In genomic region chr7:1021366-1021765, GRCh38 we compare ENCODE assay signal across 22 cellular contexts. TPM values are rescaled to one million over a fixed set of nuclear protein-coding genes. Genes with fewer than 3 reads are reported as not detected.
DNase-seq lines count a peak whose midpoint lies in the region; ATAC-seq, FAIRE-seq and TF ChIP-seq lines count a peak whose summit lies in the region.
"Had no signal": no experiment of that assay in that cellular context is flagged by ENCODE, and none has a peak within 500 bp of the region (broad histone marks: within the 10 kb centered on the region; RNA-seq: fewer than 3 reads in every experiment).

No MANE protein-coding gene starts in this region.

- intact Hi-C loops in K562 (cut with micrococcal nuclease) = no loop called here
- intact Hi-C loops in PC-3 (cut with micrococcal nuclease) = no loop called here

- no peak for TF ChIP-seq EP300 in K562 (IDR thresholded peaks at IDR 0.05; ENCODE audit: low read length)

- peak overlapping the region; percentile 79 to 99 (median 90) for H3K27ac Mint-ChIP-seq in naive B cell
- H3K27ac Mint-ChIP-seq: CD8-positive, alpha-beta T cell had no signal

- TF ChIP-seq CTCF in BE2C (IDR thresholded peaks at IDR 0.05; ENCODE audit: low read depth, low read length) (no peak), K562 (IDR thresholded peaks at IDR 0.05 in 2 of 3, conservative IDR thresholded peaks at IDR 0.05 in 1 of 3; ENCODE audit: insufficient read depth in 2 of 3, low read depth in 1 of 3, low read length in 3 of 3) (no peak), PC-3 (conservative IDR thresholded peaks at IDR 0.05; ENCODE audit: low read depth, low read length) (no peak), GM13977 (IDR thresholded peaks at IDR 0.05; ENCODE audit: extremely low read depth, insufficient read depth, missing control alignments) (no peak)

- peak overlapping the region in 2 of 8 donors; percentile 5 to 70 for H3K4me3 Mint-ChIP-seq in naive B cell
- H3K4me3 Mint-ChIP-seq: CD8-positive, alpha-beta T cell had no signal

- peaks cover 46 to 64% (median 57%) of the 10 kb centered on the region in 3 donors for H3K4me1 Mint-ChIP-seq in naive B cell

- H3K79me2 ChIP-seq in K562 (ENCODE audit: control insufficient read depth, insufficient read depth, low read length) (peaks cover 54% of the 10 kb centered on the region), PC-3 (ENCODE audit: low read length) (peaks cover 37% of the 10 kb centered on the region)

- no peak for TF ChIP-seq RAD21 in K562 (CRISPR knock-in tag; conservative IDR thresholded peaks at IDR 0.05 in 1 of 2, IDR thresholded peaks at IDR 0.05 in 1 of 2)

- H3K27ac ChIP-seq in K562 (ENCODE audit: extremely low read depth, low read depth, low read length) (no peak overlapping the region), PC-3 (ENCODE audit: low read length) (no peak overlapping the region)
- H3K27ac ChIP-seq: A549, SJSA1 had no signal

- H3F3A ChIP-seq in PC-3 (ENCODE audit: low read length, unreplicated experiment) = no peaks in the 10 kb centered on the region

- ATAC-seq in K562 (no peak), naive B cell (ENCODE audit: low read depth in 2 of 2) (no peak), PC-3 (no peak), HG03095 (IDR thresholded peaks at IDR 0.05; ENCODE audit: unreplicated experiment) (no peak)
- ATAC-seq: CD8-positive, alpha-beta T cell had no signal

- POLR2A ChIA-PET in K562 (lab: Yijun Ruan, JAX) = no interaction called here
- POLR2A ChIA-PET in PC-3 (lab: Charles Lee; ENCODE audit: unreplicated experiment) = no interaction called here

- H2AFZ ChIP-seq in K562 (ENCODE audit: low read depth, low read length) (no peak overlapping the region), PC-3 (ENCODE audit: low read length) (no peak overlapping the region)

- H3K9me3 Mint-ChIP-seq in naive B cell = peaks cover 0 to 7% (median 0%) of the 10 kb centered on the region in 7 donors
- H3K9me3 Mint-ChIP-seq: CD8-positive, alpha-beta T cell had no signal

- H3K4me3 ChIP-seq in BE2C (ENCODE audit: low read depth, low read length) (no peak overlapping the region), K562 (no peak overlapping the region), PC-3 (ENCODE audit: low read length) (no peak overlapping the region)
- H3K4me3 ChIP-seq: A549, SJSA1 had no signal

- H3K27me3 ChIP-seq in BE2C (no peaks in the 10 kb centered on the region), K562 (ENCODE audit: control insufficient read depth in 2 of 2, insufficient read depth in 2 of 2, low read length in 2 of 2) (no peaks in the 10 kb centered on the region), PC-3 (ENCODE audit: low read length) (no peaks in the 10 kb centered on the region)
- H3K27me3 ChIP-seq: SJSA1 had no signal

- H3K9me1 ChIP-seq in K562 (ENCODE audit: control insufficient read depth, insufficient read depth, low read length) = no peaks in the 10 kb centered on the region

- H3K36me3 ChIP-seq in BE2C = peaks cover 34% of the 10 kb centered on the region
- peaks cover 44% of the 10 kb centered on the region for H3K36me3 ChIP-seq in K562 (ENCODE audit: control insufficient read depth, insufficient read depth, low read length)
- H3K36me3 ChIP-seq in PC-3 (ENCODE audit: low read depth, low read length) = peaks cover 2% of the 10 kb centered on the region; the same call in 1 of the 2 replicates

- in situ Hi-C loops in K562 (cut with MboI) = no loop called here
- in situ Hi-C loops in GM13977 (cut with MboI; ENCODE audit: low pct_unique_long_range_greater_than_20kb, low sequenced_read_pairs, unreplicated experiment) = no loop called here

- no peak overlapping the region for H3K9ac ChIP-seq in K562 (ENCODE audit: insufficient read depth in 1 of 2, low read depth in 2 of 2, low read length in 2 of 2)
- no peak overlapping the region for H3K9ac ChIP-seq in PC-3 (ENCODE audit: low read length)

- no peaks in the 10 kb centered on the region for H3K9me3 ChIP-seq in BE2C
- peaks cover 7% of the 10 kb centered on the region for H3K9me3 ChIP-seq in K562 (replicated peaks; ENCODE audit: control insufficient read depth, insufficient read depth, low read depth, low read length)
- no peaks in the 10 kb centered on the region for H3K9me3 ChIP-seq in PC-3 (ENCODE audit: low read length)
- H3K9me3 ChIP-seq: A549 had no signal

- H3K4me1 ChIP-seq in BE2C (no peaks in the 10 kb centered on the region), K562 (replicated peaks in 1 of 2; ENCODE audit: control insufficient read depth in 2 of 2, insufficient read depth in 2 of 2, low read length in 2 of 2) (peaks cover 0 to 74% of the 10 kb centered on the region in 2 experiments; a peak in 2 of 5 replicates), PC-3 (ENCODE audit: insufficient read depth, low read length) (no peaks in the 10 kb centered on the region)
- H3K4me1 ChIP-seq: A549, SJSA1 had no signal

- WGBS in K562 (ENCODE audit: insufficient coverage, low coverage, missing lambda C conversion rate) = 96% methylated on average over 7 of the region's 7 CpGs

- no peak overlapping the region for H3K4me2 ChIP-seq in K562 (ENCODE audit: insufficient read depth, low read length)
- no peak overlapping the region for H3K4me2 ChIP-seq in PC-3 (ENCODE audit: low read length)
- H3K4me2 ChIP-seq: A549 had no signal

- BruUV-seq in K562 (replicated peaks; lab: Mats Ljungman, UMichigan) = no TSS peak
- BruUV-seq in PC-3 (replicated peaks; lab: Mats Ljungman, UMichigan) = no TSS peak

- TF ChIP-seq POLR2A in K562 (conservative IDR thresholded peaks at IDR 0.05) = no peak

- H3K36me3 Mint-ChIP-seq in naive B cell = peaks cover 3 to 20% of the 10 kb centered on the region in 2 donors

- peak; percentile 44 for DNase-seq in BE2C
- DNase-seq in HTR-8/SVneo (ENCODE audit: insufficient read length, low spot score) = no peak
- DNase-seq in K562 (ENCODE audit: extremely low read depth in 1 of 4, low spot score in 3 of 4) = no peak
- no peak for DNase-seq in naive B cell
- DNase-seq in PC-3 = no peak
- DNase-seq in GM13977 (ENCODE audit: low spot score) = no peak
- DNase-seq in HCEC 1CT = no peak
- DNase-seq: C1 segment of cervical spinal cord; CD8-positive, alpha-beta T cell; KBM-7; NCI-H1092; NCI-H1436 treated with DMSO at 0.1 percent for 48 hours; NCI-H2029; NCI-H2227 treated with DMSO at 0.1 percent for 48 hours; NCI-H510A had no signal

- no peaks in the 10 kb centered on the region for H3K9me2 ChIP-seq in PC-3 (replicated peaks; ENCODE audit: low read length)

- peaks cover 1% of the 10 kb centered on the region; the same call in 1 of the 2 replicates for H4K20me1 ChIP-seq in K562 (replicated peaks; ENCODE audit: control insufficient read depth, insufficient read depth, low read length)
- peaks cover 7% of the 10 kb centered on the region; the same call in 1 of the 2 replicates for H4K20me1 ChIP-seq in PC-3 (ENCODE audit: low read length)

- H3K27me3 Mint-ChIP-seq in naive B cell = peaks cover 0 to 5% (median 0%) of the 10 kb centered on the region in 3 donors

- CTCF ChIA-PET in K562 (lab: Yijun Ruan, JAX; ENCODE audit: low intra/inter-chr PET ratio) (interaction anchor here (0.6 kb wide), 1 partner anchor 154 kb away, joined by 4 read pairs; no protein-coding TSS in a partner anchor), PC-3 (lab: Charles Lee) (no interaction called here)

- FAIRE-seq in HTR-8/SVneo (lab: Jason Lieb, UNC) = peak; percentile 76
- FAIRE-seq in K562 (lab: Jason Lieb, UNC) = no peak
- FAIRE-seq: A549, G401.6, GM19239 had no signal

RNA-seq across cellular contexts. Expression of gene GPR146, which starts 23.0 kb away (rescaled TPM):
- 41.4 TPM for polyA plus RNA-seq in BE2C (2012; ENCODE audit: insufficient read depth, insufficient read length, low read depth)
- 8.9 and 13.9 TPM in 2 replicates for total RNA-seq in K562 (2011; cell fraction: chromatin; rRNA removed; ENCODE audit: low replicate concordance)
- total RNA-seq in K562 (2011; cell fraction: nucleolus; rRNA removed) = 11.3 and 14.1 TPM in 2 replicates
- total RNA-seq in K562 (2011; cell fraction: nucleoplasm; rRNA removed) = 6.3 and 7.0 TPM in 2 replicates
- total RNA-seq in K562 (2014; rRNA removed) (0.41 and 1.3 TPM in 2 replicates), K562 (2014; rRNA removed; fragmentation: Illumina TruSeq; extraction: Trizol) (0.22 and 0.45 TPM in 2 replicates), K562 (2015; rRNA removed; fragmentation: Illumina TruSeq; extraction: Trizol) (0.40 and 0.68 TPM in 2 replicates), K562 (2021) (1.9 and 2.6 TPM in 2 replicates), PC-3 (2014; rRNA removed) (2.0 and 2.7 TPM in 2 replicates)
- polyA plus RNA-seq in K562 (2011; rRNA removed) (2.5 and 3.6 TPM in 2 replicates), K562 (2014; fragmentation: Illumina TruSeq; extraction: Trizol) (0.46 and 0.64 TPM in 2 replicates), K562 (2014; fragmentation: Nextera tagmentation; extraction: Ambion mirVana) (not detected), K562 (2014; rRNA removed) (0.67 and 1.8 TPM in 2 replicates), naive B cell (ENCODE audit: low read depth in 6 of 6) (1 to 10 TPM; 2.0 to 9.7 (median 3.9) TPM)
- 2.5 and 8.6 TPM in 2 replicates for polyA plus RNA-seq in K562 (2011; cell fraction: cytosol; rRNA removed)
- polyA plus RNA-seq in K562 (2011; cell fraction: nucleus; rRNA removed) = 2.9 TPM in 2 replicates
- polyA plus RNA-seq in K562 (2012) = 1.8 and 2.2 TPM in 2 replicates
- 1.3 and 4.1 TPM in 2 replicates for polyA minus RNA-seq in K562 (2011; rRNA and poly(A)+ RNA removed)
- 1.9 and 2.6 TPM in 2 replicates for polyA minus RNA-seq in K562 (2011; cell fraction: cytosol; rRNA and poly(A)+ RNA removed)
- 5.8 and 6.2 TPM in 2 replicates for polyA minus RNA-seq in K562 (2011; cell fraction: nucleus; rRNA and poly(A)+ RNA removed)

RNA-seq across cellular contexts. Expression of gene CYP2W1, which starts 38.4 kb away (rescaled TPM):
- polyA plus RNA-seq in BE2C (2012; ENCODE audit: insufficient read depth, insufficient read length, low read depth) = 0.19 TPM
- not detected in 2 replicates for total RNA-seq in K562 (2011; cell fraction: chromatin; rRNA removed; ENCODE audit: low replicate concordance)
- total RNA-seq in K562 (2011; cell fraction: nucleolus; rRNA removed) = not detected in 2 replicates
- not detected in 2 replicates for total RNA-seq in K562 (2011; cell fraction: nucleoplasm; rRNA removed)
- total RNA-seq in K562 (2014; rRNA removed) (not detected in 2 replicates), K562 (2014; rRNA removed; fragmentation: Illumina TruSeq; extraction: Trizol) (not detected in 2 replicates), K562 (2015; rRNA removed; fragmentation: Illumina TruSeq; extraction: Trizol) (not detected in 2 replicates), K562 (2021) (not detected in 2 replicates), PC-3 (2014; rRNA removed) (not detected in 2 replicates)
- polyA plus RNA-seq in K562 (2011; rRNA removed) (not detected in 2 replicates), K562 (2014; fragmentation: Illumina TruSeq; extraction: Trizol) (not detected in 2 replicates), K562 (2014; fragmentation: Nextera tagmentation; extraction: Ambion mirVana) (not detected), K562 (2014; rRNA removed) (0.07 TPM in 1 of 2 replicates, not detected in the other), naive B cell (ENCODE audit: low read depth in 6 of 6) (not detected)
- not detected in 2 replicates for polyA plus RNA-seq in K562 (2011; cell fraction: cytosol; rRNA removed)
- not detected in 2 replicates for polyA plus RNA-seq in K562 (2011; cell fraction: nucleus; rRNA removed)
- polyA plus RNA-seq in K562 (2012) = 0.14 TPM in 1 of 2 replicates, not detected in the other
- polyA minus RNA-seq in K562 (2011; rRNA and poly(A)+ RNA removed) = not detected in 2 replicates
- not detected in 2 replicates for polyA minus RNA-seq in K562 (2011; cell fraction: cytosol; rRNA and poly(A)+ RNA removed)
- not detected in 2 replicates for polyA minus RNA-seq in K562 (2011; cell fraction: nucleus; rRNA and poly(A)+ RNA removed)
- total RNA-seq: CD8-positive, alpha-beta T cell; Daoy; H4; SJSA1 had no signal
- polyA plus RNA-seq: A549 had no signal

RNA-seq across cellular contexts. Expression of gene COX19, which starts 46.0 kb away (rescaled TPM):
- polyA plus RNA-seq in BE2C (2012; ENCODE audit: insufficient read depth, insufficient read length, low read depth) = 18.8 TPM
- 75.3 and 83.0 TPM in 2 replicates for total RNA-seq in K562 (2011; cell fraction: chromatin; rRNA removed; ENCODE audit: low replicate concordance)
- total RNA-seq in K562 (2011; cell fraction: nucleolus; rRNA removed) = 39.2 and 42.0 TPM in 2 replicates
- total RNA-seq in K562 (2011; cell fraction: nucleoplasm; rRNA removed) = 67.4 and 75.2 TPM in 2 replicates
- total RNA-seq in K562 (2014; rRNA removed) = 7.9 and 11.7 TPM in 2 replicates
- 9.8 and 11.9 TPM in 2 replicates for total RNA-seq in K562 (2014; rRNA removed; fragmentation: Illumina TruSeq; extraction: Trizol)
- total RNA-seq in K562 (2015; rRNA removed; fragmentation: Illumina TruSeq; extraction: Trizol) = 8.6 and 9.4 TPM in 2 replicates
- total RNA-seq in K562 (2021) = 10.2 and 10.5 TPM in 2 replicates
- polyA plus RNA-seq in K562 (2011; rRNA removed) = 7.3 and 8.1 TPM in 2 replicates
- 5.8 and 6.1 TPM in 2 replicates for polyA plus RNA-seq in K562 (2011; cell fraction: cytosol; rRNA removed)
- polyA plus RNA-seq in K562 (2011; cell fraction: nucleus; rRNA removed) = 12.8 and 14.3 TPM in 2 replicates
- polyA plus RNA-seq in K562 (2012) = 8.1 and 9.5 TPM in 2 replicates
- polyA plus RNA-seq in K562 (2014; fragmentation: Illumina TruSeq; extraction: Trizol) = 6.0 and 6.1 TPM in 2 replicates
- polyA plus RNA-seq in K562 (2014; fragmentation: Nextera tagmentation; extraction: Ambion mirVana) = 1 to 10 TPM; 5.2 to 5.9 TPM
- 10.4 and 11.1 TPM in 2 replicates for polyA plus RNA-seq in K562 (2014; rRNA removed)
- polyA minus RNA-seq in K562 (2011; rRNA and poly(A)+ RNA removed) = 11.5 and 14.7 TPM in 2 replicates
- 1.1 and 2.5 TPM in 2 replicates for polyA minus RNA-seq in K562 (2011; cell fraction: cytosol; rRNA and poly(A)+ RNA removed)
- 11.0 and 17.1 TPM in 2 replicates for polyA minus RNA-seq in K562 (2011; cell fraction: nucleus; rRNA and poly(A)+ RNA removed)
- 10 to 100 TPM; 22.6 to 34.5 (median 27.0) TPM for polyA plus RNA-seq in naive B cell (ENCODE audit: low read depth in 6 of 6)
- 11.6 and 12.4 TPM in 2 replicates for total RNA-seq in PC-3 (2014; rRNA removed)
